ENCODE assay signal across 25 cellular contexts in the genomic region with DNA sequence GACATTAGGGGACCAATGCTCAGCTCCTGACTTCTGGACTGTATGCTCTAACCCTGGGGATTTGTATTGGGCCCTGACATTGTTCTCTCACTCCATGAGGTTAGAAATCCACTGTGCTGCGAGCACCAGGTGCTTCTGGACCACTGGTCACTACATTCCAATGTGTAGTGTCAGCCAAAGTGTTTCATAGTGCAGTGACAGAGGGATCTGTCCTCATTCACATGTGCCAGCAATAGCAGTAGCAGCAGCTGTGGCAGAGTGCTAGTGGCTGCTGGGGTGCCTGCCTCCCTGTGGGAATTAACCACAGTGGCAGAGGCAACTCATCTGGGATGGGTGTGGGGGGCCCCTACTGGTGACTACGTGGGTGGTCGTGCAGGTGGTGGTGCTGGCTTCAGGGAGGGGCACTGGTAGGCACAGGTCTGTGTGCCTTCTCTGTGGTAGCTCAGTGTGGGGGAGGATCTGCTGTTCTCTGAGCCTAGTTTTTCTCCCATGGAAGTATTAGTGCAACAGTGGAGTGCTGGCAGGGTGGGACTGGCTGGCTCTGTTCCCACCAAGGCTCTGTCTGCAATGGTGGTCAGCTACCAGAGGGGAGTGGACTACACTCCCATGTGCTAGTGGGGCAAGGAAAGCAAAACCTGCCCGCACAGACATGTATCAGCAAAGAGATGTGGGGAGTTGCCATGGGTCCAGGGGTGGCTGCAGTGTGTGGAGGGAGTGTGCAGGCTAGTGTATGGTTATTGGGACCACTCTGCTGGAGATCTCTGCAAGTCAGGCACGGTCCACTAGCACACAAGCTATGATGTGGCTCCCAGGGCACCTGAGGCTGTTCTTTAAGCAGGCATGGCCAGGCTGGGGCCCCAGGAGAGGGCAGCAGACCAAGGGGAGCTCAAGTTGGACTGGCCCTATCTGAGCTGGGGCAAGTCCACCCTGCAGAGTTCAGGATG.
A peak's percentile ranks its signal among the peaks of the same experiment; 100 is the strongest.
DNase-seq lines count a peak whose midpoint lies in the region; TF ChIP-seq lines count a peak whose summit lies in the region.
"Had no signal": no experiment of that assay in that cellular context is flagged by ENCODE, and none has a peak within 500 bp of the region (broad histone marks: within the 10 kb centered on the region; RNA-seq: fewer than 3 reads in every experiment).

No MANE protein-coding gene starts in this region.

- H2AFZ ChIP-seq in trophoblast cell (ENCODE audit: insufficient read depth, low read length, poor library complexity): no peak overlapping the region
- H2AFZ ChIP-seq in PC-9: no peak overlapping the region
- H2AFZ ChIP-seq: hepatocyte had no signal

- H4K12ac ChIP-seq in trophoblast cell (ENCODE audit: low read depth, low read length): no peak overlapping the region

- no peaks in the 10 kb centered on the region for H3K9me2 ChIP-seq in PC-9 (ENCODE audit: insufficient read depth)

- CTCF ChIA-PET in PC-9 (lab: Charles Lee): no interaction called here

- no peak overlapping the region for H3K4ac ChIP-seq in trophoblast cell (ENCODE audit: low read depth, low read length)

- H3K4me1 ChIP-seq in trophoblast cell (ENCODE audit: control insufficient read depth in 1 of 2, insufficient read depth in 2 of 2, low read length in 2 of 2): no peaks in the 10 kb centered on the region
- H3K4me1 ChIP-seq in PC-9 (replicated peaks; ENCODE audit: insufficient read depth): no peaks in the 10 kb centered on the region
- H3K4me1 ChIP-seq: BLaER1 treated with 17β-estradiol and CSF1 and Interleukin-3, amounts not matched to agents 10 nM and 100 nM; Caco-2; gastrocnemius medialis; transverse colon had no signal

- intact Hi-C loops in PC-9 (cut with micrococcal nuclease; ENCODE audit: unreplicated experiment): no loop called here

- H3K4me2 ChIP-seq in trophoblast cell (ENCODE audit: low read length) (no peak overlapping the region), PC-9 (no peak overlapping the region)
- H3K4me2 ChIP-seq: BLaER1 treated with 17β-estradiol and CSF1 and Interleukin-3, amounts not matched to agents 10 nM and 100 nM; hepatocyte had no signal

- H3K36me3 ChIP-seq in trophoblast cell (ENCODE audit: control insufficient read depth in 1 of 2, insufficient read depth in 2 of 2, low read length in 2 of 2) (peaks cover 5 to 9% of the 10 kb centered on the region in 2 experiments), PC-9 (ENCODE audit: low read depth) (no peaks in the 10 kb centered on the region)
- H3K36me3 ChIP-seq: gastrocnemius medialis, transverse colon had no signal

- WGBS in trophoblast cell (ENCODE audit: extremely low coverage, insufficient coverage, insufficient read length): no CpG with 5 or more reads among the region's 5 CpGs

- TF ChIP-seq CTCF in PC-9 (conservative IDR thresholded peaks at IDR 0.05): no peak

- no TSS peak for BruUV-seq in PC-9 (replicated peaks; lab: Mats Ljungman, UMichigan)

- H3K23ac ChIP-seq in trophoblast cell (ENCODE audit: low read length): no peak overlapping the region

- H4K8ac ChIP-seq in trophoblast cell (ENCODE audit: low read depth, low read length): no peak overlapping the region

- H2BK5ac ChIP-seq in trophoblast cell (ENCODE audit: low read depth, low read length, poor library complexity): no peak overlapping the region

- H3K79me2 ChIP-seq in trophoblast cell (ENCODE audit: control insufficient read depth, insufficient read depth, low read length, poor library complexity): no peaks in the 10 kb centered on the region
- no peaks in the 10 kb centered on the region for H3K79me2 ChIP-seq in PC-9 (ENCODE audit: low read depth)
- H3K79me2 ChIP-seq: hepatocyte had no signal

- H3K79me1 ChIP-seq in trophoblast cell (ENCODE audit: low read length): no peaks in the 10 kb centered on the region

- H2AK5ac ChIP-seq in trophoblast cell (ENCODE audit: low read length): no peak overlapping the region

- no peaks in the 10 kb centered on the region for H4K20me1 ChIP-seq in PC-9 (ENCODE audit: insufficient read depth)
- H4K20me1 ChIP-seq: BLaER1 treated with 17β-estradiol and CSF1 and Interleukin-3, amounts not matched to agents 10 nM and 100 nM had no signal

- H3K27me3 ChIP-seq in trophoblast cell (ENCODE audit: insufficient read depth, low read length): no peaks in the 10 kb centered on the region
- no peaks in the 10 kb centered on the region for H3K27me3 ChIP-seq in PC-9 (ENCODE audit: insufficient read depth, low read depth)
- H3K27me3 ChIP-seq: BLaER1 treated with 17β-estradiol and CSF1 and Interleukin-3, amounts not matched to agents 10 nM and 100 nM; dorsolateral prefrontal cortex; gastrocnemius medialis; hepatocyte; transverse colon had no signal

- H3K18ac ChIP-seq in trophoblast cell (ENCODE audit: low read length): no peak overlapping the region

- H3K27ac ChIP-seq in trophoblast cell (ENCODE audit: low read depth, low read length): no peak overlapping the region
- no peak overlapping the region for H3K27ac ChIP-seq in PC-9
- H3K27ac ChIP-seq: BLaER1 treated with 17β-estradiol and CSF1 and Interleukin-3, amounts not matched to agents 10 nM and 100 nM; dorsolateral prefrontal cortex; gastrocnemius medialis; hepatocyte; transverse colon had no signal

- H3K9me3 ChIP-seq in trophoblast cell (ENCODE audit: insufficient read depth, low read depth, low read length): peaks cover 5% of the 10 kb centered on the region
- peaks cover 11% of the 10 kb centered on the region for H3K9me3 ChIP-seq in PC-9 (ENCODE audit: insufficient read depth, low read depth)
- H3K9me3 ChIP-seq: Caco-2, gastrocnemius medialis had no signal

- POLR2A ChIA-PET in PC-9 (lab: Charles Lee; ENCODE audit: unreplicated experiment): no interaction called here

- no peak overlapping the region for H3K9ac ChIP-seq in trophoblast cell (ENCODE audit: low read length)
- H3K9ac ChIP-seq: BLaER1 treated with 17β-estradiol and CSF1 and Interleukin-3, amounts not matched to agents 10 nM and 100 nM had no signal

- H2BK12ac ChIP-seq in trophoblast cell (ENCODE audit: low read length): no peak overlapping the region

- no peak overlapping the region for H2BK120ac ChIP-seq in trophoblast cell (ENCODE audit: insufficient read depth, low read length, poor library complexity)

- peak; percentile 5 for DNase-seq in ELR (ENCODE audit: low read depth)
- peak; percentile 13 for DNase-seq in RKO (ENCODE audit: low spot score)
- peak; percentile 44 for DNase-seq in islet precursor cell
- DNase-seq in trophoblast cell: peak; percentile 63 to 74
- no peak for DNase-seq in activated CD8-positive, alpha-beta memory T cell treated with anti-CD3 and anti-CD28 coated beads, Interleukin-2, amount 50 U/mL, for 48 hours
- no peak for DNase-seq in NCI-H82 (lab: John Stamatoyannopoulos, UW)
- no peak for DNase-seq in NCI-H2196 treated with DMSO at 0.1 percent for 48 hours (lab: John Stamatoyannopoulos, UW; ENCODE audit: unreplicated experiment)
- no peak for DNase-seq in PC-9
- DNase-seq: activated CD4-positive, alpha-beta memory T cell treated with anti-CD3 and anti-CD28 coated beads for 36 hours; activated CD4-positive, alpha-beta T cell treated with anti-CD3 and anti-CD28 coated beads for 1 hour; activated naive CD4-positive, alpha-beta T cell treated with Interleukin-2 at 50 U/mL for 16 hours; Caco-2; DMS53; dorsolateral prefrontal cortex; gastrocnemius medialis; GDM1; NCI-H1105; NCI-H187 treated with DMSO at 0.1 percent for 48 hours; NCI-H526 treated with DMSO at 0.1 percent for 48 hours; SHP77 treated with DMSO at 0.1 percent for 48 hours; stimulated activated CD4-positive, alpha-beta T cell treated with anti-CD3 and anti-CD28 coated beads, Interleukin-12 subunit alpha, Interleukin-12 subunit beta, amount 100 ng/mL, for 4 hours; stimulated activated CD4-positive, alpha-beta T cell treated with anti-CD3 and anti-CD28 coated beads, Interleukin-4, amount 100 ng/mL, for 1 hour; transverse colon had no signal

- H4K91ac ChIP-seq in trophoblast cell (ENCODE audit: low read depth, low read length): no peak overlapping the region

- H3K14ac ChIP-seq in trophoblast cell (ENCODE audit: low read length): no peak overlapping the region

- H3F3A ChIP-seq in PC-9 (ENCODE audit: insufficient read depth, low read depth): no peaks in the 10 kb centered on the region

- no peak overlapping the region for H3K4me3 ChIP-seq in trophoblast cell (ENCODE audit: low read depth, low read length)
- H3K4me3 ChIP-seq in PC-9: no peak overlapping the region
- H3K4me3 ChIP-seq: BLaER1 treated with 17β-estradiol and CSF1 and Interleukin-3, amounts not matched to agents 10 nM and 100 nM; dorsolateral prefrontal cortex; gastrocnemius medialis; hepatocyte; transverse colon had no signal

Comparison
In these comparisons a context has a peak if more than half of its experiments do, and no peak if none do; other contexts are left out.
1. DNase-seq: peak in ELR (single experiment), RKO (single experiment), islet precursor cell (single experiment) and trophoblast cell (2 of 2); none in activated CD8-positive, alpha-beta memory T cell treated with anti-CD3 and anti-CD28 coated beads, Interleukin-2, amount 50 U/mL, for 48 hours (single experiment), NCI-H82 (single experiment), NCI-H2196 treated with DMSO at 0.1 percent for 48 hours (single experiment) and PC-9 (0 of 2).